Comparison of ENCODE assay signal across 25 cellular contexts in the genomic region with DNA sequence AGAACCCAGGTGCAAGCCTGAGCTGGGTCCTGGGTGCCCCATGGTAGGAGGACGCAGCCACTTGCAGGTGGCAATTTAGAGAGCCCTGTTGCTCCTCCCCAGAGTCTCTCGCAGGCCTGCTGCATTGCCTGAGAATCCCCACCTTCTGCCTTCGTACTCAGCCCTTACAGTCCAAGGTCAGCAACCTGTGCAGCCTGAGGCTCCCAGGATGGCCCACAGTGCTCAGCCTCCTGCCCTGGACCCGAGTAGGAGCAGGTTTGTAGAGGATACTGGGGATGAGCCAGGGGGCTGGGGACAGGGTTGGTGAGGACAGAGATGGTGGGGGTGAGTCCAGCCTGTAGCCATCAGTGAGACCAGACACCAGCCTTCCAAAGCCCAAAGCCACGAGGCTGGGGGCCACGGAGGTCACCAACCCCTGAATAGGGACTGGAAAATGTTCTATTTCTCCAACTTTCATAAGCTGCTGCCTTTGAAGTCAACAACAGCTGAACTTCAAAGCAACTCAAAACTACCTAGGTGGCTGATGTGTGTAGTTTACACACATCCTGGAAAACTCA.
A peak's percentile ranks its signal among the peaks of the same experiment; 100 is the strongest.
DNase-seq lines count a peak whose midpoint lies in the region; ATAC-seq and TF ChIP-seq lines count a peak whose summit lies in the region.
"Had no signal": no experiment of that assay in that cellular context is flagged by ENCODE, and none has a peak within 500 bp of the region (broad histone marks: within the 10 kb centered on the region; RNA-seq: fewer than 3 reads in every experiment).

No MANE protein-coding gene starts in this region.

- H2AFZ ChIP-seq in H9 (ENCODE audit: low read length): no peak overlapping the region

- H4K20me1 ChIP-seq in BLaER1 (peaks cover 97% of the 10 kb centered on the region), H9 (ENCODE audit: control insufficient read depth, insufficient read depth, insufficient read length) (no peaks in the 10 kb centered on the region)

- no peak overlapping the region for H3K4me2 ChIP-seq in BLaER1
- H3K4me2 ChIP-seq in H9 (ENCODE audit: insufficient read depth, insufficient read length, low read length): no peak overlapping the region

- no peak overlapping the region for H2BK120ac ChIP-seq in H9 (ENCODE audit: low read depth, low read length, poor library complexity, severe bottlenecking)

- peaks cover 9 to 13% of the 10 kb centered on the region in 2 experiments for H3K4me1 Mint-ChIP-seq in H9

- H3K9ac ChIP-seq in BLaER1 (no peak overlapping the region), rectal smooth muscle tissue (ENCODE audit: low read length) (no peak overlapping the region), H9 (ENCODE audit: extremely low read depth, insufficient read length, low read length) (no peak overlapping the region)

- no peak overlapping the region for H2AK5ac ChIP-seq in H9 (ENCODE audit: insufficient read length, low read length)

- no peak overlapping the region for H3K18ac ChIP-seq in H9 (ENCODE audit: insufficient read length, low read depth, low read length)

- H3K4ac ChIP-seq in H9 (ENCODE audit: low read depth, low read length): no peak overlapping the region

- H3K27ac ChIP-seq in BLaER1: 0 out of 2 replicates have a peak overlapping the region, but pooled peaks have one; percentile 11
- H3K27ac ChIP-seq in rectal smooth muscle tissue (ENCODE audit: low read depth, low read length): peak overlapping the region; percentile 95
- no peak overlapping the region for H3K27ac ChIP-seq in H9 (ENCODE audit: insufficient read length, low read depth, low read length)
- H3K27ac ChIP-seq: tibial artery had no signal

- H4K8ac ChIP-seq in H9 (replicated peaks; ENCODE audit: insufficient read length, low read depth, low read length): no peak overlapping the region

- no peak overlapping the region for H3K27ac Mint-ChIP-seq in H9
- H3K27ac Mint-ChIP-seq: activated naive CD4-positive, alpha-beta T cell treated with anti-CD3 and anti-CD28 coated beads, Interleukin-2, amount 50 U/mL, for 72 hours; activated T-helper 1 cell treated with anti-CD3 and anti-CD28 coated beads, Interleukin-12 subunit alpha, Interleukin-12 subunit beta, Interleukin-2, Interleukin-4 antibody, amounts not matched to agents 30 ng/mL and 10 ng/mL and 1 ng/mL, durations not matched to agents 14 hours and 24 hours and 36 hours; CD4-positive, alpha-beta T cell had no signal

- H3T11ph ChIP-seq in H9 (ENCODE audit: low read length): no peak overlapping the region

- H2BK20ac ChIP-seq in H9 (ENCODE audit: low read depth, low read length, poor library complexity, severe bottlenecking): no peak overlapping the region

- no peak for ATAC-seq in GM18511 (IDR thresholded peaks at IDR 0.05; ENCODE audit: unreplicated experiment)
- ATAC-seq: activated naive CD4-positive, alpha-beta T cell treated with anti-CD3 and anti-CD28 coated beads, Interleukin-2, amount 50 U/mL, for 72 hours had no signal

- H3K27me3 ChIP-seq in BLaER1 (no peaks in the 10 kb centered on the region), rectal smooth muscle tissue (ENCODE audit: control insufficient read depth, insufficient read depth, low read length) (no peaks in the 10 kb centered on the region), H9 (ENCODE audit: insufficient read depth, low read length) (no peaks in the 10 kb centered on the region)
- H3K27me3 ChIP-seq: tibial artery had no signal

- H4K91ac ChIP-seq in H9 (ENCODE audit: insufficient read length, low read depth, low read length): no peak overlapping the region

- WGBS in H9 (ENCODE audit: extremely low coverage, insufficient read length, low lambda C conversion rate): no CpG with 5 or more reads among the region's 6 CpGs

- no peak overlapping the region for H2BK5ac ChIP-seq in H9 (ENCODE audit: insufficient read length, low read length)

- no peaks in the 10 kb centered on the region for H3K79me2 ChIP-seq in H9 (ENCODE audit: insufficient read depth, low read length)

- in situ Hi-C loops in KBM-7 (cut with MboI; ENCODE audit: low pct_unique_long_range_greater_than_20kb, low sequenced_read_pairs): loop anchor here (10.0 kb wide), 1 partner anchor 380 kb away; no protein-coding TSS in a partner anchor

- no peaks in the 10 kb centered on the region for H3K79me1 ChIP-seq in H9 (ENCODE audit: insufficient read depth, low read depth, low read length, poor library complexity, severe bottlenecking)

- H3K9me3 ChIP-seq in BLaER1 (no peaks in the 10 kb centered on the region), H9 (ENCODE audit: control insufficient read depth, low read depth, low read length) (no peaks in the 10 kb centered on the region)
- H3K9me3 ChIP-seq: tibial artery had no signal

- no peak overlapping the region for H3K4me3 Mint-ChIP-seq in H9
- H3K4me3 Mint-ChIP-seq: activated T-helper 1 cell treated with anti-CD3 and anti-CD28 coated beads, Interleukin-12 subunit alpha, Interleukin-12 subunit beta, Interleukin-2, Interleukin-4 antibody, amounts not matched to agents 30 ng/mL and 10 ng/mL and 1 ng/mL, durations not matched to agents 14 hours and 24 hours and 36 hours; CD4-positive, alpha-beta T cell had no signal

- H3K56ac ChIP-seq in H9 (ENCODE audit: insufficient read length, low read depth, low read length): no peak overlapping the region

- H3K4me3 ChIP-seq in BLaER1 (no peak overlapping the region), rectal smooth muscle tissue (ENCODE audit: low read length) (no peak overlapping the region)
- no peak overlapping the region for H3K4me3 ChIP-seq in Jurkat, Clone E6-1 (ENCODE audit: low read length)
- H3K4me3 ChIP-seq: tibial artery had no signal

- no peak overlapping the region for H3K23ac ChIP-seq in H9 (ENCODE audit: insufficient read length, low read depth, low read length)

- H4K5ac ChIP-seq in H9 (ENCODE audit: insufficient read length, low read depth, low read length): no peak overlapping the region

- peaks cover 4 to 9% (median 8%) of the 10 kb centered on the region in 3 experiments; a peak in 6 of 7 replicates for H3K36me3 Mint-ChIP-seq in H9 (ENCODE audit: insufficient read depth in 1 of 3, low read depth in 3 of 3)
- H3K36me3 Mint-ChIP-seq: activated naive CD4-positive, alpha-beta T cell treated with anti-CD3 and anti-CD28 coated beads, Interleukin-2, amount 50 U/mL, for 72 hours had no signal

- H3K14ac ChIP-seq in H9 (ENCODE audit: insufficient read depth, low read length): no peak overlapping the region; the same call in 1 of the 2 replicates

- H3K9me3 Mint-ChIP-seq in H9: no peaks in the 10 kb centered on the region
- H3K9me3 Mint-ChIP-seq: activated naive CD4-positive, alpha-beta T cell treated with anti-CD3 and anti-CD28 coated beads, Interleukin-2, amount 50 U/mL, for 72 hours; activated T-helper 1 cell treated with anti-CD3 and anti-CD28 coated beads, Interleukin-12 subunit alpha, Interleukin-12 subunit beta, Interleukin-2, Interleukin-4 antibody, amounts not matched to agents 30 ng/mL and 10 ng/mL and 1 ng/mL, durations not matched to agents 14 hours and 24 hours and 36 hours; CD4-positive, alpha-beta T cell had no signal

- H3K36me3 ChIP-seq in BLaER1: peaks cover 71% of the 10 kb centered on the region
- H3K36me3 ChIP-seq in rectal smooth muscle tissue (ENCODE audit: control insufficient read depth, insufficient read depth, low read length): no peaks in the 10 kb centered on the region

- no peak overlapping the region for H2BK12ac ChIP-seq in H9 (ENCODE audit: insufficient read length, low read depth, low read length)

- DNase-seq in Jurkat, Clone E6-1 (ENCODE audit: low read depth, low spot score): peak; percentile 39
- DNase-seq in islet precursor cell (peak; percentile 48), H9 (no peak), NOMO-1 treated with DMSO at 0.1 percent for 48 hours (lab: John Stamatoyannopoulos, UW; ENCODE audit: unreplicated experiment) (no peak), KBM-7 (no peak)
- DNase-seq: activated CD4-positive, CD25-positive, alpha-beta regulatory T cell treated with anti-CD3 and anti-CD28 coated beads, Interleukin-2, amount 50 U/mL, for 72 hours; aorta; EL; kidney glomerular epithelial cell; mammary epithelial cell; MV-4-11; NCI-H1694; NCI-H2171; NCI-H524; retina; stimulated activated CD4-positive, alpha-beta T cell treated with anti-CD3 and anti-CD28 coated beads, Interleukin-4, amount 100 ng/mL, for 1 hour; stimulated activated naive CD4-positive, alpha-beta T cell treated with Interleukin-2 at 50 U/mL for 16 hours; T-helper 1 cell had no signal

- H3K23me2 ChIP-seq in H9 (ENCODE audit: insufficient read length, low read depth, low read length, poor library complexity, severe bottlenecking): no peaks in the 10 kb centered on the region

- TF ChIP-seq CTCF in H9 (conservative IDR thresholded peaks at IDR 0.05): no peak

- H3K27me3 Mint-ChIP-seq in H9 (ENCODE audit: low read depth): no peaks in the 10 kb centered on the region; the same call in 1 of the 2 replicates
- H3K27me3 Mint-ChIP-seq: CD4-positive, alpha-beta T cell had no signal

- H2BK15ac ChIP-seq in H9 (ENCODE audit: low read depth, low read length): no peak overlapping the region

- H3K4me1 ChIP-seq in BLaER1: peaks cover 70% of the 10 kb centered on the region
- peaks cover 52% of the 10 kb centered on the region for H3K4me1 ChIP-seq in rectal smooth muscle tissue (ENCODE audit: control insufficient read depth, insufficient read depth, low read length)
- no peaks in the 10 kb centered on the region for H3K4me1 ChIP-seq in H9 (ENCODE audit: insufficient read depth, low read length)

Comparison
In these comparisons a context has a peak if more than half of its experiments do, and no peak if none do; other contexts are left out.
1. DNase-seq: peak in Jurkat, Clone E6-1 (single experiment) and islet precursor cell (single experiment); none in H9 (single experiment), NOMO-1 treated with DMSO at 0.1 percent for 48 hours (single experiment) and KBM-7 (single experiment).